ENCODE assay signal across 2 cellular contexts in genomic region chr6:21555197-21555596, GRCh38.
TF ChIP-seq lines count a peak whose summit lies in the region.

No MANE protein-coding gene starts in this region.

TF ChIP-seq in HEK293, 187 proteins besides CTCF, POLR2A, EP300 and RAD21:
- no peak for TF ChIP-seq ZNF501 (tag by site-specific recombination; IDR thresholded peaks at IDR 0.05)
- 0 out of 2 replicates have a peak, but pooled peaks have one; percentile 15 for TF ChIP-seq SCRT2 (tag by site-specific recombination; IDR thresholded peaks at IDR 0.05)
- no peak for TF ChIP-seq GLI4 (tag by site-specific recombination; IDR thresholded peaks at IDR 0.05)
- peak; percentile 58 for TF ChIP-seq ATF2 (tag by site-specific recombination; IDR thresholded peaks at IDR 0.05; ENCODE audit: low read depth)
- no peak for TF ChIP-seq PRDM10 (tag by site-specific recombination; IDR thresholded peaks at IDR 0.05)
- no peak for TF ChIP-seq KLF10 (tag by site-specific recombination; IDR thresholded peaks at IDR 0.05)
- no peak for TF ChIP-seq OSR2 (tag by site-specific recombination; IDR thresholded peaks at IDR 0.05)

TF ChIP-seq in H1, 55 proteins besides CTCF, POLR2A, EP300 and RAD21:
- no peak for TF ChIP-seq SAP30 (IDR thresholded peaks at IDR 0.05; ENCODE audit: insufficient read depth, insufficient replicate concordance, low read length)
